11 cellular contexts compared by ENCODE assay signal in genomic region chr10:114551310-114551972, GRCh38.
DNase-seq lines count a peak whose midpoint lies in the region; ATAC-seq, FAIRE-seq and TF ChIP-seq lines count a peak whose summit lies in the region.
"Had no signal": no experiment of that assay in that cellular context is flagged by ENCODE, and none has a peak within 500 bp of the region (broad histone marks: within the 10 kb centered on the region; RNA-seq: fewer than 3 reads in every experiment).

No MANE protein-coding gene starts in this region.

- H3K4me1 Mint-ChIP-seq in brain, result peaks cover 19% of the 10 kb centered on the region
- H3K4me1 Mint-ChIP-seq in CD8-positive, alpha-beta T cell (ENCODE audit: low read depth), result peaks cover 29% of the 10 kb centered on the region

- FAIRE-seq in D721Med (lab: Jason Lieb, UNC), result no peak

- H3K4me3 ChIP-seq in upper lobe of left lung, result peak overlapping the region in 3 of 4 donors; percentile 5 to 28 (median 25)
- H3K4me3 ChIP-seq in CD8-positive, alpha-beta T cell (ENCODE audit: low read depth, low read length), result no peak overlapping the region
- H3K4me3 ChIP-seq: skin epidermis had no signal

- ATAC-seq in left lobe of liver, result peak; percentile 38
- peak; percentile 30 to 54 for ATAC-seq in upper lobe of left lung (ENCODE audit: low FRiP score in 2 of 2)
- ATAC-seq in CD8-positive, alpha-beta T cell, result no peak

- peak overlapping the region in 3 of 5 experiments; percentile 20 to 78 (median 57) for H3K27ac Mint-ChIP-seq in brain
- H3K27ac Mint-ChIP-seq in CD8-positive, alpha-beta T cell, result no peak overlapping the region
- H3K27ac Mint-ChIP-seq: stimulated activated naive CD8-positive, alpha-beta T cell treated with anti-CD3 and anti-CD28 coated beads, Interleukin-15, Interleukin-2, amounts not matched to agents 100 ng/mL and 50 ng/mL, for 24 hours had no signal

- TF ChIP-seq CTCF in brain (conservative IDR thresholded peaks at IDR 0.05) (no peak), upper lobe of left lung (IDR thresholded peaks at IDR 0.05) (no peak), D721Med (IDR thresholded peaks at IDR 0.05; ENCODE audit: insufficient read depth, missing control alignments) (no peak)
- TF ChIP-seq CTCF in CD8-positive, alpha-beta T cell (IDR thresholded peaks at IDR 0.05), result no peak

- H3K27me3 ChIP-seq in upper lobe of left lung, result no peaks in the 10 kb centered on the region
- no peaks in the 10 kb centered on the region for H3K27me3 ChIP-seq in CD8-positive, alpha-beta T cell (ENCODE audit: insufficient read depth, low read length)

- 33 to 35% methylated on average over 6 of the region's 6 CpGs for WGBS in upper lobe of left lung, 2 donors

- no peaks in the 10 kb centered on the region for H3K9me3 Mint-ChIP-seq in brain
- H3K9me3 Mint-ChIP-seq in CD8-positive, alpha-beta T cell, result no peaks in the 10 kb centered on the region
- H3K9me3 Mint-ChIP-seq: stimulated activated naive CD8-positive, alpha-beta T cell treated with anti-CD3 and anti-CD28 coated beads, Interleukin-15, Interleukin-2, amounts not matched to agents 100 ng/mL and 50 ng/mL, for 24 hours had no signal

- intact Hi-C loops in CD8-positive, alpha-beta T cell (cut with DNase I, micrococcal nuclease), result loop anchor here (2.0 to 10.0 kb wide), 8 partner anchors 81 to 579 kb away; no protein-coding TSS in a partner anchor

- H3K4me3 Mint-ChIP-seq in brain, result peak overlapping the region in 1 of 5 experiments; percentile 84
- no peak overlapping the region for H3K4me3 Mint-ChIP-seq in CD8-positive, alpha-beta T cell
- H3K4me3 Mint-ChIP-seq: stimulated activated naive CD8-positive, alpha-beta T cell treated with anti-CD3 and anti-CD28 coated beads, Interleukin-15, Interleukin-2, amounts not matched to agents 100 ng/mL and 50 ng/mL, for 24 hours had no signal

- TF ChIP-seq EP300 in upper lobe of left lung (IDR thresholded peaks at IDR 0.05), result no peak

- peaks cover 28% of the 10 kb centered on the region for H3K27me3 Mint-ChIP-seq in brain
- H3K27me3 Mint-ChIP-seq in CD8-positive, alpha-beta T cell (ENCODE audit: low read depth), result no peaks in the 10 kb centered on the region
- H3K27me3 Mint-ChIP-seq: stimulated activated naive CD8-positive, alpha-beta T cell treated with anti-CD3 and anti-CD28 coated beads, Interleukin-15, Interleukin-2, amounts not matched to agents 100 ng/mL and 50 ng/mL, for 24 hours had no signal

- DNase-seq in NCI-H2227 (lab: John Stamatoyannopoulos, UW; ENCODE audit: unreplicated experiment) (peak; percentile 1), NCI-H2227 treated with DMSO at 0.1 percent for 48 hours (lab: John Stamatoyannopoulos, UW) (no peak), left lobe of liver (ENCODE audit: low spot score) (peak; percentile 72), upper lobe of left lung (peak in 1 of 2 donors; percentile 79), D721Med (ENCODE audit: insufficient read length, low spot score) (no peak), SW480 (ENCODE audit: low spot score) (no peak)
- DNase-seq in CD8-positive, alpha-beta T cell, result no peak
- DNase-seq: NCI-H226 had no signal

- no peaks in the 10 kb centered on the region for H3K36me3 Mint-ChIP-seq in brain
- no peaks in the 10 kb centered on the region for H3K36me3 Mint-ChIP-seq in CD8-positive, alpha-beta T cell

- no peaks in the 10 kb centered on the region for H3K9me3 ChIP-seq in upper lobe of left lung
- no peaks in the 10 kb centered on the region for H3K9me3 ChIP-seq in CD8-positive, alpha-beta T cell (ENCODE audit: low read length)

- POLR2A ChIA-PET in CD8-positive, alpha-beta T cell (lab: Charles Lee), result interaction anchor here (2.0 kb wide), 1 partner anchor 25 kb away, joined by 5 read pairs; no protein-coding TSS in a partner anchor

- peaks cover 16 to 25% (median 19%) of the 10 kb centered on the region in 4 donors for H3K4me1 ChIP-seq in upper lobe of left lung
- peaks cover 25% of the 10 kb centered on the region for H3K4me1 ChIP-seq in CD8-positive, alpha-beta T cell (ENCODE audit: insufficient read depth, low read length)

- no peak for TF ChIP-seq POLR2A in upper lobe of left lung (IDR thresholded peaks at IDR 0.05)

- H3K36me3 ChIP-seq in upper lobe of left lung, result peaks cover 0 to 9% (median 0%) of the 10 kb centered on the region in 4 donors
- no peaks in the 10 kb centered on the region for H3K36me3 ChIP-seq in CD8-positive, alpha-beta T cell (ENCODE audit: insufficient read depth, low read length)

- peak overlapping the region; percentile 52 to 70 (median 62) for H3K27ac ChIP-seq in upper lobe of left lung
- H3K27ac ChIP-seq in CD8-positive, alpha-beta T cell (ENCODE audit: low read depth, low read length), result no peak overlapping the region

- CTCF ChIA-PET in CD8-positive, alpha-beta T cell (lab: Charles Lee), result interaction anchor here (0.6 to 20.9 kb wide), 14 partner anchors 10 to 266 kb away, joined by 3 to 312 read pairs (median 6); no protein-coding TSS in a partner anchor

Comparison
In these comparisons a context has a peak if more than half of its experiments do, and no peak if none do; other contexts are left out.
1. DNase-seq: peak in NCI-H2227 (single experiment) and left lobe of liver (single experiment); none in NCI-H2227 treated with DMSO at 0.1 percent for 48 hours (single experiment), CD8-positive, alpha-beta T cell (0 of 7), D721Med (single experiment) and SW480 (single experiment).